23 cellular contexts compared by ENCODE assay signal in genomic region chr2:37919631-37920032, GRCh38. TPM values are rescaled to one million over a fixed set of nuclear protein-coding genes. Genes with fewer than 3 reads are reported as not detected.
DNase-seq lines count a peak whose midpoint lies in the region; ATAC-seq and TF ChIP-seq lines count a peak whose summit lies in the region.
"Had no signal": no experiment of that assay in that cellular context is flagged by ENCODE, and none has a peak within 500 bp of the region (broad histone marks: within the 10 kb centered on the region; RNA-seq: fewer than 3 reads in every experiment).

No MANE protein-coding gene starts in this region.

- in situ Hi-C loops in SK-MEL-5 (cut with HindIII; ENCODE audit: low pct_unique_long_range_greater_than_20kb, low sequenced_read_pairs): no loop called here

- TF ChIP-seq CTCF in BE2C (IDR thresholded peaks at IDR 0.05; ENCODE audit: low read depth, low read length) (no peak), fibroblast of pulmonary artery (IDR thresholded peaks at IDR 0.05; ENCODE audit: low read length, missing control alignments) (no peak), liver (IDR thresholded peaks at IDR 0.05; ENCODE audit: low read depth, low read length, missing input control) (no peak)

- peak overlapping the region; percentile 59 to 78 for H3K27ac ChIP-seq in liver (ENCODE audit: low read depth in 1 of 2, low read length in 2 of 2)

- DNase-seq in BE2C: peak; percentile 20
- DNase-seq in SK-MEL-5 (ENCODE audit: low read depth, low spot score): peak; percentile 35
- DNase-seq in fibroblast of pulmonary artery (ENCODE audit: low read depth): peak; percentile 50
- DNase-seq in RPMI8226: no peak
- no peak for DNase-seq in cortex of kidney (lab: John Stamatoyannopoulos, UW)
- no peak for DNase-seq in ecto neural progenitor cell (ENCODE audit: low spot score)
- DNase-seq: activated CD4-positive, alpha-beta T cell treated with anti-CD3 and anti-CD28 coated beads for 48 hours; activated CD8-positive, alpha-beta memory T cell treated with anti-CD3 and anti-CD28 coated beads, Interleukin-2, amount 50 U/mL, for 4 hours; activated effector memory CD4-positive, alpha-beta T cell treated with anti-CD3 and anti-CD28 coated beads, Interleukin-2, amount 50 U/mL, for 16 hours; amniotic stem cell; CD4-positive, CD25-positive, alpha-beta regulatory T cell; DMS153; effector CD4-positive, alpha-beta T cell; GF-D8; HCEC 1CT; immature natural killer cell; substantia nigra had no signal

- H3K9ac ChIP-seq in liver (ENCODE audit: low read depth in 1 of 2, low read length in 2 of 2): no peak overlapping the region

- peak in 1 of 2 donors; percentile 43 for TF ChIP-seq RAD21 in liver (IDR thresholded peaks at IDR 0.05)

- WGBS in liver: 20% methylated on average over 2 of the region's 2 CpGs

- H3K4me1 ChIP-seq in BE2C (no peaks in the 10 kb centered on the region; the same call in 1 of the 2 replicates), liver (ENCODE audit: control insufficient read depth in 4 of 4, insufficient read depth in 4 of 4, low read length in 3 of 4) (peaks cover 8 to 78% (median 63%) of the 10 kb centered on the region in 4 donors)
- H3K4me1 ChIP-seq: prostate gland had no signal

- H3K9me3 ChIP-seq in BE2C (no peaks in the 10 kb centered on the region), liver (ENCODE audit: control insufficient read depth in 4 of 4, low read length in 3 of 4) (no peaks in the 10 kb centered on the region)
- H3K9me3 ChIP-seq: prostate gland had no signal

- no peak for ATAC-seq in GM18520 (IDR thresholded peaks at IDR 0.05; ENCODE audit: unreplicated experiment)
- ATAC-seq: natural killer cell treated with Interleukin-12 subunit alpha and Interleukin-12 subunit beta and Interleukin-15 and Interleukin-18, amount 100 ng/mL, for 72 hours; Panc1 had no signal

- no peaks in the 10 kb centered on the region for H3K27me3 ChIP-seq in BE2C
- H3K27me3 ChIP-seq in liver (ENCODE audit: control insufficient read depth in 4 of 4, insufficient read depth in 4 of 4, low read length in 3 of 4): no peaks in the 10 kb centered on the region

- H3K36me3 ChIP-seq in BE2C: no peaks in the 10 kb centered on the region
- no peaks in the 10 kb centered on the region for H3K36me3 ChIP-seq in liver (ENCODE audit: control insufficient read depth in 4 of 4, insufficient read depth in 3 of 4, low read depth in 1 of 4, low read length in 3 of 4)
- H3K36me3 ChIP-seq: prostate gland had no signal

- H3K4me3 ChIP-seq in BE2C (ENCODE audit: low read depth, low read length) (no peak overlapping the region), fibroblast of pulmonary artery (replicated peaks; ENCODE audit: low read depth, low read length) (no peak overlapping the region), liver (ENCODE audit: low read depth in 1 of 3, low read length in 3 of 3) (no peak overlapping the region)
- H3K4me3 ChIP-seq: prostate gland, smooth muscle cell had no signal

TF ChIP-seq in liver, 16 proteins besides CTCF, POLR2A, EP300 and RAD21:
- peak; percentile 79 for TF ChIP-seq SP1 (IDR thresholded peaks at IDR 0.05)
- TF ChIP-seq ATF3 (IDR thresholded peaks at IDR 0.05): no peak
- no peak for TF ChIP-seq ZBTB33 (IDR thresholded peaks at IDR 0.05)
- peak; percentile 55 for TF ChIP-seq TAF1 (conservative IDR thresholded peaks at IDR 0.05)
- TF ChIP-seq NR2F2 (IDR thresholded peaks at IDR 0.05): peak; percentile 28
- TF ChIP-seq HNF4A (conservative IDR thresholded peaks at IDR 0.05): peak; percentile 20 to 56
- peak; percentile 16 for TF ChIP-seq REST (IDR thresholded peaks at IDR 0.05)
- TF ChIP-seq RXRA (IDR thresholded peaks at IDR 0.05): peak; percentile 31 to 43
- TF ChIP-seq HNF4G (IDR thresholded peaks at IDR 0.05): no peak
- peak; percentile 44 for TF ChIP-seq MAX (IDR thresholded peaks at IDR 0.05)
- peak; percentile 31 for TF ChIP-seq YY1 (IDR thresholded peaks at IDR 0.05)
- TF ChIP-seq FOXA2 (IDR thresholded peaks at IDR 0.05): no peak
- TF ChIP-seq EGR1 (IDR thresholded peaks at IDR 0.05; ENCODE audit: low read depth in 2 of 2): peak; percentile 20 to 47
- TF ChIP-seq GABPA (IDR thresholded peaks at IDR 0.05 in 1 of 2, conservative IDR thresholded peaks at IDR 0.05 in 1 of 2): no peak
- no peak for TF ChIP-seq JUND (IDR thresholded peaks at IDR 0.05)
- no peak for TF ChIP-seq FOXA1 (IDR thresholded peaks at IDR 0.05)

RNA-seq across cellular contexts. Expression of gene RMDN2, which starts 5.5 kb away (rescaled TPM):
- 1.3 TPM for polyA plus RNA-seq in BE2C (2012; ENCODE audit: insufficient read depth, insufficient read length, low read depth)
- 13.0 and 14.3 TPM in 2 replicates for total RNA-seq in SK-MEL-5 (2014; rRNA removed; shearing (Covaris generic))
- 4.9 and 6.3 TPM in 2 replicates for polyA plus RNA-seq in SK-MEL-5 (2015; cell fraction: cytosol; rRNA removed)
- polyA plus RNA-seq in SK-MEL-5 (2015; cell fraction: nucleus; rRNA removed): 10.2 and 30.2 TPM in 2 replicates
- 10 to 100 TPM in 1 of 2 donors, 1 to 10 TPM in 1; 7.9 to 30.6 TPM for total RNA-seq in liver
- 10 to 100 TPM in 1 of 2 donors, 1 to 10 TPM in 1; 7.3 to 18.6 TPM for polyA plus RNA-seq in liver

Comparison
In these comparisons a context has a peak if more than half of its experiments do, and no peak if none do; other contexts are left out.
1. DNase-seq: peak in BE2C (single experiment), SK-MEL-5 (single experiment) and fibroblast of pulmonary artery (single experiment); none in RPMI8226 (single experiment), cortex of kidney (single experiment) and ecto neural progenitor cell (single experiment).